ENCODE assay signal across 13 cellular contexts in the genomic region with DNA sequence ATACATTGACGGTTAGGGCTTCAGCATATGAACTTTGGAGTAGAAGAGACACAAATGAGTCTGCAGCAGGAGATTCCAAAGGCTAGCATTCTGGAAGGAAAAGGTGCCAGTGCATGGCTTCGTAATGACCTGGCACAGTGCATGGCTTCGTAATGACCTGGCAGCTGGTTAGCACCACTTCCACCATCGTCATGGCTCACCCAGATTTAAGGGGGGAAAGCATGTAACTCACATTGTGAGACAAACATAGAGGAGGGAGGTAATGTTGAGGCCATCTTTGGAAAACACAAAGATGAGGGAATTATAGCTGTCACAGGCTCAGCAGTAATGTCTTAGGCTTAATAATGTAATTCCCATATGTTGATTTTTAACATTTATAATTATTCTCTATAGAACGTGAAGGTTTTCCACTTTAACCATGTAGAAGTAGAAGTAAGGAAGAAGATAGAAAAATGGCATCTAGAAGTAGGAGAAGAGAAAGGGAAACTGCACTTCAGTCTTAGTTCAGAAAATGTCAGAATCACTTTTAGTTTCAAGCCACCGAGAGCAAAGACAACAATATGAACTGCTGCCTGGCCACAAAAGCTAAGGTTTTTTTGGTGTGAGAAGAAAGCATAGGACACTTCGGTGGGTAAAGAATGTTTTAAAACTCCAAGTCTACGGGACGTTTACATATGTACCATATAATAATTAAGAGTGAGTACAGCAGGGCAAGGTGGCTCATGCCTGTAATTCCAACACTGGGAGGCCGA. TPM values are rescaled to one million over a fixed set of nuclear protein-coding genes. Genes with fewer than 3 reads are reported as not detected.
DNase-seq lines count a peak whose midpoint lies in the region; ATAC-seq, FAIRE-seq and TF ChIP-seq lines count a peak whose summit lies in the region.
"Had no signal": no experiment of that assay in that cellular context is flagged by ENCODE, and none has a peak within 500 bp of the region (broad histone marks: within the 10 kb centered on the region; RNA-seq: fewer than 3 reads in every experiment).

No MANE protein-coding gene starts in this region.

- H3F3A ChIP-seq in MM.1S (ENCODE audit: insufficient read depth, low read length) = peaks cover 19% of the 10 kb centered on the region

- FAIRE-seq in keratinocyte (lab: Jason Lieb, UNC) = no peak
- FAIRE-seq: bronchial epithelial cell had no signal

- H3K36me3 ChIP-seq in MM.1S (replicated peaks; ENCODE audit: insufficient read depth, low read length) (no peaks in the 10 kb centered on the region), keratinocyte (ENCODE audit: control insufficient read depth in 2 of 2, extremely low read depth in 1 of 2, insufficient read depth in 2 of 2, low read length in 2 of 2) (no peaks in the 10 kb centered on the region)
- H3K36me3 ChIP-seq: left lung had no signal

- H3K9me2 ChIP-seq in MM.1S (replicated peaks; ENCODE audit: insufficient read depth, low read length) = no peaks in the 10 kb centered on the region

- peaks cover 43% of the 10 kb centered on the region for H3K27me3 ChIP-seq in MM.1S (replicated peaks; ENCODE audit: insufficient read depth, low read length)
- no peaks in the 10 kb centered on the region for H3K27me3 ChIP-seq in keratinocyte (ENCODE audit: control insufficient read depth, extremely low read depth, insufficient read depth, low read length)

- no peaks in the 10 kb centered on the region for H3K79me2 ChIP-seq in MM.1S (ENCODE audit: low read length)
- H3K79me2 ChIP-seq in keratinocyte (ENCODE audit: control insufficient read depth, insufficient read depth, low read length) = no peaks in the 10 kb centered on the region

- ATAC-seq in GM21529 (IDR thresholded peaks at IDR 0.05; ENCODE audit: unreplicated experiment) (peak; percentile 70), HG02610 (IDR thresholded peaks at IDR 0.05; ENCODE audit: unreplicated experiment) (no peak)
- ATAC-seq: left lung, Right ventricle myocardium inferior had no signal

- H4K20me1 ChIP-seq in MM.1S (ENCODE audit: insufficient read depth, low read length) (no peaks in the 10 kb centered on the region), keratinocyte (ENCODE audit: control insufficient read depth, extremely low read depth, insufficient read depth, low read length) (no peaks in the 10 kb centered on the region)

- in situ Hi-C loops in GM13977 (cut with MboI; ENCODE audit: low pct_unique_long_range_greater_than_20kb, low sequenced_read_pairs, unreplicated experiment) = no loop called here

- H3K9me3 ChIP-seq in MM.1S (replicated peaks; ENCODE audit: insufficient read depth, low read length) = no peaks in the 10 kb centered on the region
- no peaks in the 10 kb centered on the region for H3K9me3 ChIP-seq in keratinocyte (ENCODE audit: control insufficient read depth, low read depth, low read length)
- H3K9me3 ChIP-seq: left lung had no signal

- dilution Hi-C loops in keratinocyte (cut with MboI; ENCODE audit: extremely low pct_ligation_motif_present, low sequenced_read_pairs) = no loop called here

- H3K4me2 ChIP-seq in MM.1S (ENCODE audit: low read depth, low read length) (peak overlapping the region; percentile 23; the same call in 1 of the 2 replicates), keratinocyte (ENCODE audit: control insufficient read depth, extremely low read depth, insufficient read depth, low read depth, low read length) (no peak overlapping the region)

- H3K4me3 ChIP-seq in MM.1S (ENCODE audit: low read length) (no peak overlapping the region; the same call in 1 of the 2 replicates), keratinocyte (ENCODE audit: control insufficient read depth in 2 of 3, extremely low read depth in 1 of 3, insufficient read depth in 2 of 3, low read depth in 1 of 3, low read length in 3 of 3) (no peak overlapping the region)
- H3K4me3 ChIP-seq: left lung had no signal

- H2AFZ ChIP-seq in MM.1S (ENCODE audit: low read length) (no peak overlapping the region), keratinocyte (ENCODE audit: control insufficient read depth, low read length) (peak overlapping the region; percentile 30)

- H3K9me1 ChIP-seq in keratinocyte (ENCODE audit: control insufficient read depth, extremely low read depth, insufficient read depth, low read length) = no peaks in the 10 kb centered on the region

- TF ChIP-seq CTCF in GM13977 (IDR thresholded peaks at IDR 0.05; ENCODE audit: extremely low read depth, insufficient read depth, missing control alignments) (no peak), MM.1S (IDR thresholded peaks at IDR 0.05; ENCODE audit: low read length) (no peak), keratinocyte (optimal IDR thresholded peaks at IDR 0.05 in 1 of 3, IDR thresholded peaks at IDR 0.05 in 1 of 3, conservative IDR thresholded peaks at IDR 0.05 in 1 of 3; ENCODE audit: extremely low read depth in 1 of 3, insufficient read depth in 2 of 3, low read length in 3 of 3) (no peak)

- H3K27ac ChIP-seq in MM.1S (ENCODE audit: low read length) (peak overlapping the region; percentile 26; the same call in 1 of the 2 replicates), keratinocyte (ENCODE audit: control insufficient read depth, insufficient read depth, low read length) (no peak overlapping the region)
- H3K27ac ChIP-seq: HL-60, left lung had no signal

- peak; percentile 85 for DNase-seq in GM13977 (ENCODE audit: low spot score)
- DNase-seq in MM.1S = peak; percentile 71
- no peak for DNase-seq in keratinocyte (ENCODE audit: low read depth, low spot score)
- no peak for DNase-seq in SKM-1 treated with dmso at 0.1 percent for 144 hours (lab: John Stamatoyannopoulos, UW; ENCODE audit: unreplicated experiment)
- no peak for DNase-seq in NCI-H128 (lab: John Stamatoyannopoulos, UW; ENCODE audit: unreplicated experiment)
- no peak for DNase-seq in COLO668 (lab: John Stamatoyannopoulos, UW; ENCODE audit: unreplicated experiment)
- DNase-seq: left lung, NCI-H1694 treated with DMSO at 0.1 percent for 48 hours had no signal

- H3K4me1 ChIP-seq in MM.1S (ENCODE audit: low read length) (peaks cover 24% of the 10 kb centered on the region), keratinocyte (ENCODE audit: control insufficient read depth, extremely low read depth, insufficient read depth, low read length) (no peaks in the 10 kb centered on the region)
- H3K4me1 ChIP-seq: left lung had no signal

- H3K9ac ChIP-seq in MM.1S (ENCODE audit: low read length) (no peak overlapping the region), keratinocyte (ENCODE audit: control insufficient read depth, extremely low read depth, insufficient read depth, low read length) (no peak overlapping the region)

RNA-seq across cellular contexts. Expression of a gene that starts 6.8 kb away (rescaled TPM):
- 237 to 339 TPM (median 242 TPM) in 3 replicates for polyA plus RNA-seq in keratinocyte
- polyA plus RNA-seq in keratinocyte (2011; ENCODE audit: low read depth) = 66.7 TPM
- 239 and 299 TPM in 2 replicates for polyA plus RNA-seq in keratinocyte (2011; cell fraction: cytosol; rRNA removed)
- polyA plus RNA-seq in keratinocyte (2011; cell fraction: nucleus; rRNA removed) = 460 and 595 TPM in 2 replicates
- polyA plus RNA-seq in keratinocyte (2012; ENCODE audit: low replicate concordance) = 113 and 131 TPM in 2 replicates
- polyA minus RNA-seq in keratinocyte = 291 to 647 TPM (median 368 TPM) in 3 replicates
- polyA minus RNA-seq in keratinocyte (2011; cell fraction: cytosol; rRNA and poly(A)+ RNA removed) = 146 TPM
- 112 and 126 TPM in 2 replicates for polyA minus RNA-seq in keratinocyte (2011; cell fraction: nucleus; rRNA and poly(A)+ RNA removed)

RNA-seq across cellular contexts. Expression of a gene that starts 43.4 kb away (rescaled TPM):
- 15.4 to 25.5 TPM (median 21.7 TPM) in 3 replicates for polyA plus RNA-seq in keratinocyte
- 2.5 TPM for polyA plus RNA-seq in keratinocyte (2011; ENCODE audit: low read depth)
- 14.0 and 34.1 TPM in 2 replicates for polyA plus RNA-seq in keratinocyte (2011; cell fraction: cytosol; rRNA removed)
- polyA plus RNA-seq in keratinocyte (2011; cell fraction: nucleus; rRNA removed) = 23.1 and 31.0 TPM in 2 replicates
- polyA plus RNA-seq in keratinocyte (2012; ENCODE audit: low replicate concordance) = 17.4 and 28.3 TPM in 2 replicates
- 13.9 to 21.0 TPM (median 16.8 TPM) in 3 replicates for polyA minus RNA-seq in keratinocyte
- 45.8 TPM for polyA minus RNA-seq in keratinocyte (2011; cell fraction: cytosol; rRNA and poly(A)+ RNA removed)
- 13.7 and 14.2 TPM in 2 replicates for polyA minus RNA-seq in keratinocyte (2011; cell fraction: nucleus; rRNA and poly(A)+ RNA removed)

Comparison
In these comparisons a context has a peak if more than half of its experiments do, and no peak if none do; other contexts are left out.
1. DNase-seq: peak in GM13977 (single experiment) and MM.1S (single experiment); none in keratinocyte (single experiment), SKM-1 treated with dmso at 0.1 percent for 144 hours (single experiment), NCI-H128 (single experiment) and COLO668 (single experiment).